Comparison of ENCODE assay signal across 18 cellular contexts in the genomic region with DNA sequence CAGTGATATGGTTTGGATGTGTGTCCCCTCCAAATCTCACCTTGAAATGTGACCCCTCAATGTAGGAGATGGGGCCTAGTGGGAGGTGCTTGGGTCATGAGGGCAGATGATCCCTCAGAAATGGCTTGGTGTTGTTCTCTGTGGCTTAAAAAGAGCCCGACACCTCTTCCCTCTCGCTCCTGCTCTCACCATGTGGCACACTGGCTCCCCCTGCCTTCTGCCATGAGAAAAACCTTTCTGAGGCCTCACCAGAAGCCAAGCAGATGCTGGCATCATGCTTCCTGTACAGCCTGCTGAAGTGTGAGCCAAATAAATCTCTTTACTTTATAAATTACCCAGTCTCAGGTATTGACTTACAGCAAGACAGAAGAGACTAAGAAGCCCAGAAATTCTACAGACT.
DNase-seq lines count a peak whose midpoint lies in the region; ATAC-seq, FAIRE-seq and TF ChIP-seq lines count a peak whose summit lies in the region.
"Had no signal": no experiment of that assay in that cellular context is flagged by ENCODE, and none has a peak within 500 bp of the region (broad histone marks: within the 10 kb centered on the region; RNA-seq: fewer than 3 reads in every experiment).

No MANE protein-coding gene starts in this region.

- CTCF ChIA-PET in H1 (lab: Charles Lee; ENCODE audit: partially characterized antibody) = interaction anchor here (0.6 to 4.4 kb wide), 14 partner anchors 8 to 235 kb away, joined by 3 to 23 read pairs (median 4); no protein-coding TSS in a partner anchor

- H3K27me3 ChIP-seq in DOHH2 (ENCODE audit: control insufficient read depth, low read length) (no peaks in the 10 kb centered on the region), OCI-LY3 (ENCODE audit: low read depth, low read length) (no peaks in the 10 kb centered on the region), H1 (replicated peaks in 1 of 4; ENCODE audit: control insufficient read depth in 3 of 4, extremely low read depth in 1 of 4, insufficient read depth in 3 of 4, low read length in 3 of 4) (no peaks in the 10 kb centered on the region)
- H3K27me3 ChIP-seq: BLaER1 had no signal

- H2AK5ac ChIP-seq in H1 (ENCODE audit: low read depth, low read length) = no peak overlapping the region

- H3K9me3 ChIP-seq in DOHH2 (ENCODE audit: control insufficient read depth, insufficient read depth, low read length) (no peaks in the 10 kb centered on the region), OCI-LY3 (ENCODE audit: insufficient read depth, low read length) (no peaks in the 10 kb centered on the region), H1 (ENCODE audit: insufficient read depth in 2 of 2, low read depth in 1 of 2, low read length in 1 of 2) (no peaks in the 10 kb centered on the region; a peak in 1 of 4 replicates)
- H3K9me3 ChIP-seq: BLaER1 had no signal

- TF ChIP-seq RAD21 in H1 (IDR thresholded peaks at IDR 0.05 in 1 of 2, conservative IDR thresholded peaks at IDR 0.05 in 1 of 2; ENCODE audit: low read depth in 2 of 2, low read length in 2 of 2) = peak; percentile 70 to 79

- DNase-seq in H1 (ENCODE audit: low read depth in 1 of 2, low spot score in 2 of 2) (peak; percentile 29 to 65), T-helper 9 cell (no peak)
- no peak for DNase-seq in stimulated activated CD4-positive, alpha-beta T cell treated with anti-CD3 and anti-CD28 coated beads, Interleukin-2, amount 100 ng/mL, for 48 hours
- DNase-seq: activated CD4-positive, alpha-beta memory T cell treated with anti-CD3 and anti-CD28 coated beads, Interleukin-2, amount 10 ng/mL, durations not matched to agents 7 days and 5 days; activated naive CD8-positive, alpha-beta T cell treated with anti-CD3 and anti-CD28 coated beads, Interleukin-2, amount 10 ng/mL, durations not matched to agents 7 days and 5 days; HFFc6; NCI-H1930; NCI-H524 treated with DMSO at 0.1 percent for 48 hours; nephron progenitor cell; stimulated activated CD4-positive, alpha-beta T cell treated with anti-CD3 and anti-CD28 coated beads, Interleukin-12 subunit alpha, Interleukin-12 subunit beta, amount 100 ng/mL, for 4 hours; stimulated activated naive CD8-positive, alpha-beta T cell treated with anti-CD3 and anti-CD28 coated beads, Interleukin-15, Interleukin-2, amounts not matched to agents 100 U/mL and 50 U/mL, for 24 hours had no signal

- H4K20me1 ChIP-seq in DOHH2 (ENCODE audit: control insufficient read depth, insufficient read depth, low read depth, low read length) = no peaks in the 10 kb centered on the region
- no peaks in the 10 kb centered on the region for H4K20me1 ChIP-seq in OCI-LY3 (ENCODE audit: insufficient read depth, low read length)
- no peaks in the 10 kb centered on the region for H4K20me1 ChIP-seq in H1 (replicated peaks in 1 of 2; ENCODE audit: control insufficient read depth in 1 of 2, insufficient read depth in 2 of 2, low read length in 2 of 2)
- H4K20me1 ChIP-seq: BLaER1 had no signal

- H3K4me2 ChIP-seq in DOHH2 (ENCODE audit: low read length) (no peak overlapping the region), OCI-LY3 (ENCODE audit: low read length) (no peak overlapping the region), H1 (ENCODE audit: insufficient read depth in 1 of 2, low read depth in 2 of 2, low read length in 2 of 2) (no peak overlapping the region)
- H3K4me2 ChIP-seq: BLaER1 had no signal

- H3K36me3 ChIP-seq in DOHH2 (ENCODE audit: control insufficient read depth, low read length) (no peaks in the 10 kb centered on the region), OCI-LY3 (replicated peaks; ENCODE audit: low read depth, low read length) (no peaks in the 10 kb centered on the region), H1 (ENCODE audit: control insufficient read depth in 2 of 4, insufficient read depth in 4 of 4, low read length in 3 of 4) (no peaks in the 10 kb centered on the region)
- H3K36me3 ChIP-seq: BLaER1 had no signal

- no peak overlapping the region for H3K56ac ChIP-seq in H1 (replicated peaks; ENCODE audit: insufficient read length, low read depth, low read length)

- no peak overlapping the region for H3K9ac ChIP-seq in OCI-LY3 (ENCODE audit: low read length)
- no peak overlapping the region for H3K9ac ChIP-seq in H1 (replicated peaks in 1 of 4; ENCODE audit: extremely low read depth in 1 of 4, low read depth in 3 of 4, low read length in 3 of 4)
- H3K9ac ChIP-seq: BLaER1 had no signal

- POLR2A ChIA-PET in H1 (lab: Charles Lee; ENCODE audit: partially characterized antibody) = no interaction called here

- peak; percentile 37 for TF ChIP-seq CTCF in DOHH2 (IDR thresholded peaks at IDR 0.05; ENCODE audit: low read depth, low read length, poor library complexity, severe bottlenecking)
- TF ChIP-seq CTCF in GM12873 (IDR thresholded peaks at IDR 0.05; ENCODE audit: insufficient read depth, low read depth, low read length, missing control alignments) = peak; percentile 38
- TF ChIP-seq CTCF in OCI-LY3 (IDR thresholded peaks at IDR 0.05; ENCODE audit: low read depth, low read length) = peak; percentile 26
- peak; percentile 63 to 68 (median 64) for TF ChIP-seq CTCF in H1 (IDR thresholded peaks at IDR 0.05; ENCODE audit: control extremely low read depth in 1 of 3, insufficient read depth in 1 of 3, low read depth in 1 of 3, low read length in 3 of 3)

- ATAC-seq in GM19035 (IDR thresholded peaks at IDR 0.05; ENCODE audit: unreplicated experiment) = no peak
- ATAC-seq: esophagus mucosa; SK-N-SH treated with all-trans-retinoic acid at 6 μM for 48 hours; stimulated activated naive CD8-positive, alpha-beta T cell treated with anti-CD3 and anti-CD28 coated beads, Interleukin-15, Interleukin-2, amounts not matched to agents 100 U/mL and 50 U/mL, for 24 hours had no signal

- no peak overlapping the region for H2BK12ac ChIP-seq in H1 (ENCODE audit: low read depth, low read length)

- H3K4ac ChIP-seq in H1 (replicated peaks; ENCODE audit: insufficient read length, low read depth, low read length) = no peak overlapping the region

- H3F3A ChIP-seq in DOHH2 (ENCODE audit: control insufficient read depth, insufficient read depth) = no peaks in the 10 kb centered on the region

- FAIRE-seq in H1 (lab: Jason Lieb, UNC) = peak; percentile 19

- WGBS in H1 (ENCODE audit: extremely low coverage in 1 of 2, insufficient coverage in 1 of 2, insufficient read length in 1 of 2, insufficient replicate concordance in 2 of 2, low coverage in 1 of 2, low lambda C conversion rate in 2 of 2, missing lambda C conversion rate in 1 of 2), 2 experiments = 54% methylated on average over 2 of the region's 2 CpGs; no CpG with 5 or more reads in 1 of the 2 experiments

- no peaks in the 10 kb centered on the region for H3K9me2 ChIP-seq in DOHH2 (replicated peaks; ENCODE audit: control insufficient read depth, low read length)

- H3K14ac ChIP-seq in H1 (ENCODE audit: insufficient read length) = no peak overlapping the region

- no peaks in the 10 kb centered on the region for H3K23me2 ChIP-seq in H1 (ENCODE audit: low read depth, low read length)

- H3K79me1 ChIP-seq in H1 (ENCODE audit: low read depth, low read length) = no peaks in the 10 kb centered on the region

- no peak overlapping the region for H2BK20ac ChIP-seq in H1 (ENCODE audit: low read length)

- no peak overlapping the region for H2BK120ac ChIP-seq in H1 (replicated peaks; ENCODE audit: low read depth, low read length)

- H4K5ac ChIP-seq in H1 (ENCODE audit: insufficient read length, low read depth, low read length) = no peak overlapping the region

- H4K8ac ChIP-seq in H1 (ENCODE audit: extremely low read depth, insufficient read depth, low read length) = no peak overlapping the region

- no peaks in the 10 kb centered on the region for H3K79me2 ChIP-seq in DOHH2 (ENCODE audit: control insufficient read depth, low read length)
- H3K79me2 ChIP-seq in OCI-LY3 (ENCODE audit: low read length) = no peaks in the 10 kb centered on the region
- H3K79me2 ChIP-seq in H1 (ENCODE audit: control insufficient read depth in 1 of 2, insufficient read depth in 2 of 2, low read length in 2 of 2) = no peaks in the 10 kb centered on the region

- H3K23ac ChIP-seq in H1 (ENCODE audit: insufficient read length) = no peak overlapping the region

- TF ChIP-seq POLR2A in H1 (IDR thresholded peaks at IDR 0.05; ENCODE audit: control extremely low read depth in 1 of 2, low read depth in 2 of 2, low read length in 2 of 2) = no peak

- H3K18ac ChIP-seq in H1 (ENCODE audit: extremely low read depth, low read length) = no peak overlapping the region

- H3K4me1 ChIP-seq in DOHH2 (ENCODE audit: control insufficient read depth, low read length) = no peaks in the 10 kb centered on the region
- no peaks in the 10 kb centered on the region for H3K4me1 ChIP-seq in OCI-LY3 (ENCODE audit: low read length)
- H3K4me1 ChIP-seq in H1 (replicated peaks in 1 of 4; ENCODE audit: control insufficient read depth in 3 of 4, insufficient read depth in 4 of 4, low read length in 3 of 4) = no peaks in the 10 kb centered on the region

- no peak overlapping the region for H4K91ac ChIP-seq in H1 (replicated peaks; ENCODE audit: insufficient read length, low read length)

- no peak for TF ChIP-seq EP300 in H1 (IDR thresholded peaks at IDR 0.05; ENCODE audit: borderline replicate concordance in 1 of 2, low read depth in 2 of 2, low read length in 2 of 2)

- H2BK15ac ChIP-seq in H1 (ENCODE audit: low read length) = no peak overlapping the region

- H3K27ac ChIP-seq in DOHH2 (ENCODE audit: low read depth, low read length) (no peak overlapping the region), OCI-LY3 (ENCODE audit: low read length) (no peak overlapping the region), H1 (ENCODE audit: low read depth, low read length) (no peak overlapping the region)
- H3K27ac ChIP-seq: BLaER1 had no signal

- H2BK5ac ChIP-seq in H1 (ENCODE audit: low read depth, low read length) = no peak overlapping the region

- H2AFZ ChIP-seq in OCI-LY3 (ENCODE audit: low read depth, low read length) = no peak overlapping the region
- no peak overlapping the region for H2AFZ ChIP-seq in H1 (ENCODE audit: low read length)

- H3K4me3 ChIP-seq in DOHH2 (ENCODE audit: low read length) = no peak overlapping the region
- H3K4me3 ChIP-seq in OCI-LY3 (ENCODE audit: low read length) = no peak overlapping the region
- no peak overlapping the region for H3K4me3 ChIP-seq in H1 (ENCODE audit: extremely low read depth in 1 of 4, insufficient read depth in 2 of 4, low read depth in 3 of 4, low read length in 4 of 4)
- H3K4me3 ChIP-seq: BLaER1 had no signal

TF ChIP-seq in H1, 55 proteins besides CTCF, POLR2A, EP300 and RAD21 (continues in another document):
- TF ChIP-seq CREB1 (IDR thresholded peaks at IDR 0.05) (no peak), RNF2 (IDR thresholded peaks at IDR 0.05; ENCODE audit: borderline replicate concordance, low read depth, low read length, missing control alignments, poor library complexity, severe bottlenecking) (no peak), CBX5 (IDR thresholded peaks at IDR 0.05; ENCODE audit: low read depth, low read length) (no peak), CTBP2 (IDR thresholded peaks at IDR 0.05; ENCODE audit: borderline replicate concordance, insufficient read depth, insufficient read length, low read length) (no peak)
- TF ChIP-seq, protein P1, sequence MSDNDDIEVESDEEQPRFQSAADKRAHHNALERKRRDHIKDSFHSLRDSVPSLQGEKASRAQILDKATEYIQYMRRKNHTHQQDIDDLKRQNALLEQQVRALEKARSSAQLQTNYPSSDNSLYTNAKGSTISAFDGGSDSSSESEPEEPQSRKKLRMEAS (IDR thresholded peaks at IDR 0.05) = 0 out of 2 replicates have a peak, but pooled peaks have one; percentile 11

Comparison
In these comparisons a context has a peak if more than half of its experiments do, and no peak if none do; other contexts are left out.
1. DNase-seq: peak in H1 (2 of 2); none in stimulated activated CD4-positive, alpha-beta T cell treated with anti-CD3 and anti-CD28 coated beads, Interleukin-2, amount 100 ng/mL, for 48 hours (0 of 2) and T-helper 9 cell (single experiment).
2. Peak in every context shown above with its lines, with median percentiles within 50 percentile points of each other: CTCF ChIP-seq.